ENCODE assay signal across 1 cellular context in the genomic region with DNA sequence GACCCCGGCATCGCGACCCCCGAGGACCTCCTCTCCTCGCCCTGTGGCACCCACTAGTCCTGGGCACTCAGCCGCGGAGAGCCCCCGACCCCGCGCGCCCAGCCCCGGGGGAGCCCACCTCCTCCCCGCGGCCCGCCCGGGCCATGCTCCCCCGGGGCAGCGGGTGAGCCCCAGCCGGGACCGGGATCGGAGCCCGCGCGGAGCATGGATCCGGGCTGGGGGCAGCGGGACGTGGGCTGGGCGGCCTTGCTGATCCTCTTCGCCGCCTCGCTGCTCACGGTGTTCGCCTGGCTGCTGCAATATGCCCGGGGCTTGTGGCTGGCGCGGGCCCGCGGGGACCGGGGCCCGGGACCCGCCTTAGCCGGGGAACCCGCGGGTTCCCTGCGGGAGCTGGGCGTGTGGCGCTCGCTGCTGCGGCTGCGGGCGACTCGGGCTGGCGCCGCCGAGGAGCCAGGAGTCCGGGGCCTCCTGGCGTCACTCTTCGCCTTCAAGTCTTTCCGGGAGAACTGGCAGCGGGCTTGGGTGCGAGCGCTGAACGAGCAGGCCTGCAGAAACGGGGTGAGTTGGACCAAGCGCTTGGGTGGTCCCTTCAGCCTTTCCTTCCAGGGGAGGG.
TF ChIP-seq lines count a peak whose summit lies in the region.

No MANE protein-coding gene starts in this region.

TF ChIP-seq in liver, 16 proteins besides CTCF, POLR2A, EP300 and RAD21 (continued from another document):
- TF ChIP-seq, protein P1, sequence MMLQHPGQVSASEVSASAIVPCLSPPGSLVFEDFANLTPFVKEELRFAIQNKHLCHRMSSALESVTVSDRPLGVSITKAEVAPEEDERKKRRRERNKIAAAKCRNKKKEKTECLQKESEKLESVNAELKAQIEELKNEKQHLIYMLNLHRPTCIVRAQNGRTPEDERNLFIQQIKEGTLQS (IDR thresholded peaks at IDR 0.05): no peak
- TF ChIP-seq SP1 (IDR thresholded peaks at IDR 0.05) (no peak), HNF4A (conservative IDR thresholded peaks at IDR 0.05) (no peak), FOXA1 (IDR thresholded peaks at IDR 0.05) (no peak)
- TF ChIP-seq, protein P2, sequence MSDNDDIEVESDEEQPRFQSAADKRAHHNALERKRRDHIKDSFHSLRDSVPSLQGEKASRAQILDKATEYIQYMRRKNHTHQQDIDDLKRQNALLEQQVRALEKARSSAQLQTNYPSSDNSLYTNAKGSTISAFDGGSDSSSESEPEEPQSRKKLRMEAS (IDR thresholded peaks at IDR 0.05): no peak
